In genomic region chr3:52769786-52770445, GRCh38 we compare ENCODE assay signal across 1 cellular context.
TF ChIP-seq lines count a peak whose summit lies in the region.

No MANE protein-coding gene starts in this region.

TF ChIP-seq in H1, 55 proteins besides CTCF, POLR2A, EP300 and RAD21:
- no peak for TF ChIP-seq CHD1 (IDR thresholded peaks at IDR 0.05; ENCODE audit: low read depth, low read length)
- TF ChIP-seq NANOG (IDR thresholded peaks at IDR 0.05; ENCODE audit: insufficient read depth, low read depth, low read length, poor library complexity, severe bottlenecking) = no peak
- no peak for TF ChIP-seq CBX8 (IDR thresholded peaks at IDR 0.05; ENCODE audit: borderline replicate concordance, low read depth, low read length)
- no peak for TF ChIP-seq EZH2 (IDR thresholded peaks at IDR 0.05; ENCODE audit: low read depth, low read length, severe bottlenecking)
- TF ChIP-seq ASH2L (IDR thresholded peaks at IDR 0.05; ENCODE audit: low read length) = no peak
- TF ChIP-seq GABPA (IDR thresholded peaks at IDR 0.05; ENCODE audit: borderline replicate concordance, insufficient read depth, low read length) = no peak
- no peak for TF ChIP-seq SIRT6 (IDR thresholded peaks at IDR 0.05; ENCODE audit: low read length)
- TF ChIP-seq YY1 (IDR thresholded peaks at IDR 0.05; ENCODE audit: low read depth, low read length) = no peak
- TF ChIP-seq CEBPB (IDR thresholded peaks at IDR 0.05; ENCODE audit: low read depth, low read length) = no peak
- no peak; the same call in 1 of the 2 replicates for TF ChIP-seq E2F6 (IDR thresholded peaks at IDR 0.05)
- no peak for TF ChIP-seq TBP (IDR thresholded peaks at IDR 0.05; ENCODE audit: low read depth, low read length)
- no peak for TF ChIP-seq KDM1A (IDR thresholded peaks at IDR 0.05; ENCODE audit: borderline replicate concordance, low read length)
- TF ChIP-seq TCF12 (IDR thresholded peaks at IDR 0.05; ENCODE audit: low read depth, low read length) = no peak
- no peak for TF ChIP-seq GTF2F1 (IDR thresholded peaks at IDR 0.05; ENCODE audit: borderline replicate concordance, low read depth, low read length)
- no peak for TF ChIP-seq SP4 (IDR thresholded peaks at IDR 0.05; ENCODE audit: low read length)
- no peak for TF ChIP-seq CREB1 (IDR thresholded peaks at IDR 0.05)
- no peak for TF ChIP-seq SUZ12 (IDR thresholded peaks at IDR 0.05; ENCODE audit: low read length)
